In genomic region chr4:155107059-155107458, GRCh38 we compare ENCODE assay signal across 21 cellular contexts.
DNase-seq lines count a peak whose midpoint lies in the region; ATAC-seq and TF ChIP-seq lines count a peak whose summit lies in the region.
"Had no signal": no experiment of that assay in that cellular context is flagged by ENCODE, and none has a peak within 500 bp of the region (broad histone marks: within the 10 kb centered on the region; RNA-seq: fewer than 3 reads in every experiment).

No MANE protein-coding gene starts in this region.

- no peaks in the 10 kb centered on the region for H3K36me3 Mint-ChIP-seq in activated CD4-positive, alpha-beta T cell treated with anti-CD3 and anti-CD28 coated beads for 36 hours (ENCODE audit: low read depth)
- H3K36me3 Mint-ChIP-seq: CD14-positive monocyte; CD8-positive, alpha-beta memory T cell had no signal

- H3K4me2 ChIP-seq in osteoblast (ENCODE audit: insufficient read depth, low read length): no peak overlapping the region
- H3K4me2 ChIP-seq: A549, BLaER1, GM23338 had no signal

- H3K9me3 ChIP-seq in osteoblast (ENCODE audit: low read depth, low read length): no peaks in the 10 kb centered on the region
- no peaks in the 10 kb centered on the region for H3K9me3 ChIP-seq in gastrocnemius medialis
- H3K9me3 ChIP-seq: A549, BLaER1 had no signal

- H3K9me3 Mint-ChIP-seq in activated CD4-positive, alpha-beta T cell treated with anti-CD3 and anti-CD28 coated beads for 36 hours (ENCODE audit: low read depth): no peaks in the 10 kb centered on the region

- H3K4me1 Mint-ChIP-seq in activated CD4-positive, alpha-beta T cell treated with anti-CD3 and anti-CD28 coated beads for 36 hours: no peaks in the 10 kb centered on the region
- H3K4me1 Mint-ChIP-seq: B cell; CD14-positive monocyte; CD8-positive, alpha-beta memory T cell; GM23338; H9 had no signal

- H3K27ac Mint-ChIP-seq in activated CD4-positive, alpha-beta T cell treated with anti-CD3 and anti-CD28 coated beads for 36 hours: no peak overlapping the region
- H3K27ac Mint-ChIP-seq: B cell; CD14-positive monocyte; CD4-positive, alpha-beta T cell; CD8-positive, alpha-beta memory T cell; GM23338; H9 had no signal

- DNase-seq in left lobe of liver (ENCODE audit: low spot score) (no peak), osteoblast (ENCODE audit: insufficient read length, low spot score, missing footprints) (no peak), gastrocnemius medialis (no peak), HuH-7 (ENCODE audit: low spot score) (no peak), C1 segment of cervical spinal cord (lab: John Stamatoyannopoulos, UW) (no peak)
- DNase-seq in activated CD4-positive, alpha-beta T cell treated with anti-CD3 and anti-CD28 coated beads for 36 hours: no peak
- DNase-seq: 8988T; CD4-positive, alpha-beta T cell; CD8-positive, alpha-beta memory T cell; DMS53; DMS79 treated with DMSO at 0.1 percent for 48 hours; GF-D8; H9 had no signal

- intact Hi-C loops in gastrocnemius medialis (cut with DNase I; ENCODE audit: low total_unique reads): no loop called here
- intact Hi-C loops in activated CD4-positive, alpha-beta T cell treated with anti-CD3 and anti-CD28 coated beads for 36 hours (cut with DNase I, micrococcal nuclease): no loop called here

- CTCF ChIA-PET in activated CD4-positive, alpha-beta T cell treated with anti-CD3 and anti-CD28 coated beads for 36 hours (lab: Charles Lee): no interaction called here

- no peaks in the 10 kb centered on the region for H4K20me1 ChIP-seq in osteoblast (ENCODE audit: insufficient read depth, low read length)
- H4K20me1 ChIP-seq: BLaER1 had no signal

- H3K27ac ChIP-seq in ACC112 (ENCODE audit: low read depth, low read length) (no peak overlapping the region), VCaP (peak overlapping the region; percentile 59), osteoblast (ENCODE audit: low read depth, low read length) (no peak overlapping the region), gastrocnemius medialis (no peak overlapping the region)
- H3K27ac ChIP-seq: A549, BLaER1 had no signal

- H3K27me3 Mint-ChIP-seq in activated CD4-positive, alpha-beta T cell treated with anti-CD3 and anti-CD28 coated beads for 36 hours: no peaks in the 10 kb centered on the region
- H3K27me3 Mint-ChIP-seq: B cell; CD8-positive, alpha-beta memory T cell had no signal

- ATAC-seq in left lobe of liver (peak; percentile 95), gastrocnemius medialis (no peak)
- no peak for ATAC-seq in activated CD4-positive, alpha-beta T cell treated with anti-CD3 and anti-CD28 coated beads for 36 hours
- ATAC-seq: A549, GM23338, HCT116 had no signal

- no peak overlapping the region for H3K4me3 Mint-ChIP-seq in activated CD4-positive, alpha-beta T cell treated with anti-CD3 and anti-CD28 coated beads for 36 hours
- H3K4me3 Mint-ChIP-seq: B cell; CD14-positive monocyte; CD4-positive, alpha-beta T cell; CD8-positive, alpha-beta memory T cell; GM23338; H9 had no signal

- H3K79me2 ChIP-seq in ACC112 (ENCODE audit: control insufficient read depth, insufficient read depth, low read length, unreplicated experiment) (no peaks in the 10 kb centered on the region), osteoblast (ENCODE audit: insufficient read depth, low read length) (no peaks in the 10 kb centered on the region)

- no peak for TF ChIP-seq POLR2A in gastrocnemius medialis (IDR thresholded peaks at IDR 0.05)

- H3K4me3 ChIP-seq in ACC112 (ENCODE audit: low read depth, low read length): no peak overlapping the region
- H3K4me3 ChIP-seq in osteoblast (ENCODE audit: insufficient read depth, low read length): no peak overlapping the region
- H3K4me3 ChIP-seq in gastrocnemius medialis: no peak overlapping the region
- H3K4me3 ChIP-seq: A549, BLaER1, GM23338 had no signal

- in situ Hi-C loops in gastrocnemius medialis (cut with MboI; ENCODE audit: low sequenced_read_pairs in 4 of 4): no loop called here

- H3K36me3 ChIP-seq in ACC112 (ENCODE audit: insufficient read depth, low read length): no peaks in the 10 kb centered on the region
- H3K36me3 ChIP-seq in osteoblast (ENCODE audit: insufficient read depth, low read length): no peaks in the 10 kb centered on the region
- H3K36me3 ChIP-seq in gastrocnemius medialis: no peaks in the 10 kb centered on the region
- H3K36me3 ChIP-seq: BLaER1 had no signal

- no peaks in the 10 kb centered on the region for H3K4me1 ChIP-seq in ACC112 (ENCODE audit: control insufficient read depth, insufficient read depth, low read length, unreplicated experiment)
- no peaks in the 10 kb centered on the region for H3K4me1 ChIP-seq in osteoblast (ENCODE audit: insufficient read depth, low read length)
- H3K4me1 ChIP-seq in gastrocnemius medialis: no peaks in the 10 kb centered on the region
- H3K4me1 ChIP-seq: A549, BLaER1 had no signal

- peak overlapping the region; percentile 48 for H2AFZ ChIP-seq in ACC112 (ENCODE audit: low read length, unreplicated experiment)
- peak overlapping the region; percentile 3 for H2AFZ ChIP-seq in osteoblast (ENCODE audit: low read length)
- H2AFZ ChIP-seq: GM23338 had no signal

- TF ChIP-seq CTCF in VCaP (conservative IDR thresholded peaks at IDR 0.05) (no peak), osteoblast (IDR thresholded peaks at IDR 0.05; ENCODE audit: extremely low read depth, low read depth, low read length) (no peak), gastrocnemius medialis (IDR thresholded peaks at IDR 0.05 in 4 of 5, conservative IDR thresholded peaks at IDR 0.05 in 1 of 5) (no peak)

- H3K27me3 ChIP-seq in ACC112 (ENCODE audit: insufficient read depth, low read length) (no peaks in the 10 kb centered on the region), osteoblast (ENCODE audit: insufficient read depth, low read length) (no peaks in the 10 kb centered on the region), gastrocnemius medialis (no peaks in the 10 kb centered on the region)
- H3K27me3 ChIP-seq: BLaER1 had no signal

- POLR2A ChIA-PET in activated CD4-positive, alpha-beta T cell treated with anti-CD3 and anti-CD28 coated beads for 36 hours (lab: Charles Lee): no interaction called here
